1 cellular context compared by ENCODE assay signal in the genomic region with DNA sequence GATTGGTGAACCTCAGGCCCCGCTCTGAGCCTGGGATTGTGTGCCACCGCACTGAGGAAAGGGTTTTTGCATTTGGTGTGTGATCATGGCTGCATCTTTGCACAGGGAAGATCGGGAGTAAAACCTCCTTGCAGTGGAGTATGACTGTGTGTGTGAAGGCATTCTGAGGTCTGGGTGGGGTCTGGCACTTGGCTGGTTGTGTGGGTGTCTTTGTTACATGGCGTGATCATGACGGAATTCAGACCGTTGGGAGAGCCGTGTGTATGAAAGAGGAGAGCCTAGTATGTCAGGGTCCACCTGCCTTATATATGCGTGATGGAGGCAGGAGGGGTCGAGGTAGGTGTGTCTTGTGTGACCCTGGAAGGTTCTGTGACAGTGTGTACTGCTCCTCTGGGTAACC.
TF ChIP-seq lines count a peak whose summit lies in the region.

No MANE protein-coding gene starts in this region.

TF ChIP-seq in HepG2, 621 proteins besides CTCF, POLR2A, EP300 and RAD21:
- TF ChIP-seq TEAD2 (CRISPR knock-in tag; IDR thresholded peaks at IDR 0.05) (no peak), ZIK1 (CRISPR knock-in tag; IDR thresholded peaks at IDR 0.05; ENCODE audit: borderline replicate concordance, low read depth) (no peak), ZNF282 (IDR thresholded peaks at IDR 0.05; ENCODE audit: partially characterized antibody) (no peak), NFIB (CRISPR knock-in tag; IDR thresholded peaks at IDR 0.05; ENCODE audit: borderline replicate concordance) (no peak), RFXAP (CRISPR knock-in tag; IDR thresholded peaks at IDR 0.05; ENCODE audit: borderline replicate concordance) (no peak), PAWR (CRISPR knock-in tag; IDR thresholded peaks at IDR 0.05; ENCODE audit: borderline replicate concordance) (no peak), SSRP1 (CRISPR knock-in tag; IDR thresholded peaks at IDR 0.05) (no peak), NFATC3 (CRISPR knock-in tag; IDR thresholded peaks at IDR 0.05) (no peak), ZNF589 (CRISPR knock-in tag; conservative IDR thresholded peaks at IDR 0.05) (no peak), DPF2 (CRISPR knock-in tag; IDR thresholded peaks at IDR 0.05; ENCODE audit: borderline replicate concordance, low read depth) (no peak), SRY (CRISPR knock-in tag; IDR thresholded peaks at IDR 0.05) (no peak), CEBPB (IDR thresholded peaks at IDR 0.05; ENCODE audit: borderline replicate concordance, low read depth, low read length) (no peak), SIX4 (CRISPR knock-in tag; IDR thresholded peaks at IDR 0.05) (no peak), EHMT2 (IDR thresholded peaks at IDR 0.05; ENCODE audit: borderline replicate concordance, low read depth, low read length) (no peak)
- TF ChIP-seq, protein P1, sequence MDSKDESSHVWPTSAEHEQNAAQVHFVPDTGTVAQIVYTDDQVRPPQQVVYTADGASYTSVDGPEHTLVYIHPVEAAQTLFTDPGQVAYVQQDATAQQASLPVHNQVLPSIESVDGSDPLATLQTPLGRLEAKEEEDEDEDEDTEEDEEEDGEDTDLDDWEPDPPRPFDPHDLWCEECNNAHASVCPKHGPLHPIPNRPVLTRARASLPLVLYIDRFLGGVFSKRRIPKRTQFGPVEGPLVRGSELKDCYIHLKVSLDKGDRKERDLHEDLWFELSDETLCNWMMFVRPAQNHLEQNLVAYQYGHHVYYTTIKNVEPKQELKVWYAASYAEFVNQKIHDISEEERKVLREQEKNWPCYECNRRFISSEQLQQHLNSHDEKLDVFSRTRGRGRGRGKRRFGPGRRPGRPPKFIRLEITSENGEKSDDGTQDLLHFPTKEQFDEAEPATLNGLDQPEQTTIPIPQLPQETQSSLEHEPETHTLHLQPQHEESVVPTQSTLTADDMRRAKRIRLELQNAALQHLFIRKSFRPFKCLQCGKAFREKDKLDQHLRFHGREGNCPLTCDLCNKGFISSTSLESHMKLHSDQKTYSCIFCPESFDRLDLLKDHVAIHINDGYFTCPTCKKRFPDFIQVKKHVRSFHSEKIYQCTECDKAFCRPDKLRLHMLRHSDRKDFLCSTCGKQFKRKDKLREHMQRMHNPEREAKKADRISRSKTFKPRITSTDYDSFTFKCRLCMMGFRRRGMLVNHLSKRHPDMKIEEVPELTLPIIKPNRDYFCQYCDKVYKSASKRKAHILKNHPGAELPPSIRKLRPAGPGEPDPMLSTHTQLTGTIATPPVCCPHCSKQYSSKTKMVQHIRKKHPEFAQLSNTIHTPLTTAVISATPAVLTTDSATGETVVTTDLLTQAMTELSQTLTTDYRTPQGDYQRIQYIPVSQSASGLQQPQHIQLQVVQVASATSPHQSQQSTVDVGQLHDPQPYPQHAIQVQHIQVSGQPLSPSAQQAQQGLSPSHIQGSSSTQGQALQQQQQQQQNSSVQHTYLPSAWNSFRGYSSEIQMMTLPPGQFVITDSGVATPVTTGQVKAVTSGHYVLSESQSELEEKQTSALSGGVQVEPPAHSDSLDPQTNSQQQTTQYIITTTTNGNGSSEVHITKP (CRISPR knock-in tag; IDR thresholded peaks at IDR 0.05; ENCODE audit: low read depth) = no peak
